32 cellular contexts compared by ENCODE assay signal in the genomic region with DNA sequence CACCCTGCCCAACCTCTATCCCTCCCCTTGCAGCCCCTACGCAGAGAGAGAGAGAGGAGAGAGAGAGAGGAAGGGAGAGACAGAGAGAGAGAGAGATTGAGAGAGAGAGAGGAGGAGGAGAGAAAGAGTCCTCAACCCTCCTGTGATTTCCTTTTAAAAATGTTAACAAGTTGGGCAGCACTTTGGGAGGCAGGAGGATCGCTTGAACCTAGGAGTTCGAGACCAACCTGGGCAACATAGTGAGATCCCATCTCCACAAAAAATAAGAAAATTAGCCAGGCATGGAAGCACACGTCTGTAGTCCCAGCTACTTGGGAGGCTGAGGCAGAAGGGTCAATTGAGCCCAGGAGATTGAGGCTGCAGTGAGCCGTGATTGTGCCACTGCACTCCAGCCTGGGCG. TPM values are rescaled to one million over a fixed set of nuclear protein-coding genes. Genes with fewer than 3 reads are reported as not detected.
"Had no signal": no experiment of that assay in that cellular context is flagged by ENCODE, and none has a peak within 500 bp of the region (broad histone marks: within the 10 kb centered on the region; RNA-seq: fewer than 3 reads in every experiment).

No MANE protein-coding gene starts in this region.

- H3K4me3 ChIP-seq: heart left ventricle, left lung, lower lobe of right lung, mucosa of descending colon, pancreas, prostate gland, sigmoid colon, spleen, stomach, testis, thyroid gland, upper lobe of right lung had no signal

- H3K4me1 ChIP-seq: left lung, lower lobe of right lung, pancreas, prostate gland, sigmoid colon, spleen, stomach, testis, thyroid gland, upper lobe of right lung had no signal

- H3K36me3 ChIP-seq: heart left ventricle, left lung, lower lobe of right lung, pancreas, prostate gland, sigmoid colon, spleen, stomach, thyroid gland, upper lobe of right lung had no signal

- H3K9me3 ChIP-seq: heart left ventricle, left lung, lower lobe of right lung, mucosa of descending colon, pancreas, prostate gland, sigmoid colon, spleen, stomach, testis, thyroid gland, upper lobe of right lung had no signal

- H3K27ac ChIP-seq: heart left ventricle, left lung, lower lobe of right lung, pancreas, prostate gland, sigmoid colon, spleen, stomach, testis, thyroid gland, upper lobe of right lung had no signal

- H3K27me3 ChIP-seq: heart left ventricle, pancreas, sigmoid colon, testis, thyroid gland, upper lobe of right lung had no signal

- ATAC-seq: heart left ventricle; left colon; left lung; lower lobe of right lung; mucosa of descending colon; naive thymus-derived CD4-positive, alpha-beta T cell; natural killer cell treated with Interleukin-12 subunit alpha and Interleukin-12 subunit beta and Interleukin-15 and Interleukin-18, amount 100 ng/mL, for 72 hours; pancreas; right cardiac atrium; stimulated activated naive B cell treated with anti-CD40 and anti-IgM and Interleukin-4, amounts not matched to agents 10 μg/mL and 1 μg/mL and 100 μg/mL, for 72 hours; stimulated activated naive CD8-positive, alpha-beta T cell treated with anti-CD3 and anti-CD28 coated beads, Interleukin-15, Interleukin-2, amounts not matched to agents 100 U/mL and 50 U/mL, for 24 hours; upper lobe of right lung had no signal

- H3K4me3 Mint-ChIP-seq: immature natural killer cell; naive thymus-derived CD4-positive, alpha-beta T cell; natural killer cell treated with Interleukin-12 subunit alpha and Interleukin-12 subunit beta and Interleukin-15 and Interleukin-18, amount 100 ng/mL, for 72 hours; stimulated activated naive B cell treated with anti-CD40 and anti-IgM and Interleukin-4, amounts not matched to agents 10 μg/mL and 1 μg/mL and 100 μg/mL, for 72 hours had no signal

- H3K27ac Mint-ChIP-seq: naive thymus-derived CD4-positive, alpha-beta T cell; natural killer cell treated with Interleukin-12 subunit alpha and Interleukin-12 subunit beta and Interleukin-15 and Interleukin-18, amount 100 ng/mL, for 72 hours; stimulated activated naive B cell treated with anti-CD40 and anti-IgM and Interleukin-4, amounts not matched to agents 10 μg/mL and 1 μg/mL and 100 μg/mL, for 72 hours had no signal

- DNase-seq: heart left ventricle; hypothalamus; immature natural killer cell; kidney; left colon; left lung; lower lobe of right lung; mammary epithelial cell; mesenchymal stem cell; midbrain; mucosa of descending colon; naive thymus-derived CD4-positive, alpha-beta T cell; pancreas; posterior cingulate gyrus; retina; right cardiac atrium; sigmoid colon; small intestine; spleen; stimulated activated CD4-positive, alpha-beta T cell treated with anti-CD3 and anti-CD28 coated beads, Interleukin-2, amount 100 ng/mL, for 48 hours; stimulated activated CD4-positive, alpha-beta T cell treated with anti-CD3 and anti-CD28 coated beads, Interleukin-4, amount 100 ng/mL, for 4 hours; stimulated activated CD8-positive, alpha-beta memory T cell treated with anti-CD3 and anti-CD28 coated beads, Interleukin-4, amount 100 ng/mL, for 48 hours; stimulated activated naive B cell treated with anti-CD40 and anti-IgM and Interleukin-4, amounts not matched to agents 10 μg/mL and 1 μg/mL and 100 μg/mL, for 72 hours; stimulated activated naive CD8-positive, alpha-beta T cell treated with anti-CD3 and anti-CD28 coated beads, Interleukin-15, Interleukin-2, amounts not matched to agents 100 U/mL and 50 U/mL, for 24 hours; stomach; testis; thyroid gland; trophoblast cell; upper lobe of right lung had no signal

- H3K4me1 Mint-ChIP-seq: immature natural killer cell; stimulated activated naive B cell treated with anti-CD40 and anti-IgM and Interleukin-4, amounts not matched to agents 10 μg/mL and 1 μg/mL and 100 μg/mL, for 72 hours had no signal

- H3K36me3 Mint-ChIP-seq: immature natural killer cell; naive thymus-derived CD4-positive, alpha-beta T cell; natural killer cell treated with Interleukin-12 subunit alpha and Interleukin-12 subunit beta and Interleukin-15 and Interleukin-18, amount 100 ng/mL, for 72 hours; stimulated activated naive B cell treated with anti-CD40 and anti-IgM and Interleukin-4, amounts not matched to agents 10 μg/mL and 1 μg/mL and 100 μg/mL, for 72 hours had no signal

- H3K9me3 Mint-ChIP-seq: immature natural killer cell; naive thymus-derived CD4-positive, alpha-beta T cell; natural killer cell treated with Interleukin-12 subunit alpha and Interleukin-12 subunit beta and Interleukin-15 and Interleukin-18, amount 100 ng/mL, for 72 hours; stimulated activated naive B cell treated with anti-CD40 and anti-IgM and Interleukin-4, amounts not matched to agents 10 μg/mL and 1 μg/mL and 100 μg/mL, for 72 hours had no signal

RNA-seq across cellular contexts. Expression of a gene that starts 30.1 kb away (rescaled TPM):
- total RNA-seq: osteoblast had no signal
